Comparison of ENCODE assay signal across 1 cellular context in the genomic region with DNA sequence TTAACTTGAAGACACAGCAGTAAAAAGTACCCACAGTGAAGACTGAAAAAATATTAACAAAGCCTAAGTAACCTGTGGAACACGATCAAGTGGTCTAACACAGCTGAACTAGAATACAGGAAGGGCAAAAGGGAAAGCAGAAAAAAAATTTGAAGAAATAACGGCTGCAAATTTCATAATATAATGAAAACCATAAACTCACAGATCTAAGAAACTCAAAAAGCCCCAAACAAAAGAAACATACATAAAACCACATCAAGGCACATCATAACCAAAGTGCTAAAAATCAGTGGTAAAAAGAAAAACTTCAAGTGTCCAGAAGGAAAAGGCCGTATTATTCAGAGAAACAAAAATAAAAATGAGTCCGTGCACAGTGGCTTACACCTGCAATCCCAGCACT.
TF ChIP-seq lines count a peak whose summit lies in the region.

No MANE protein-coding gene starts in this region.

TF ChIP-seq in GM12878, 131 proteins besides CTCF, POLR2A, EP300 and RAD21:
- TF ChIP-seq RUNX3 (IDR thresholded peaks at IDR 0.05; ENCODE audit: low read length) (peak; percentile 25; the same call in 1 of the 2 replicates), NBN (IDR thresholded peaks at IDR 0.05) (peak; percentile 52; the same call in 1 of the 2 replicates), FOS (IDR thresholded peaks at IDR 0.05; ENCODE audit: borderline replicate concordance, extremely low read depth, insufficient read length) (no peak), LARP7 (IDR thresholded peaks at IDR 0.05) (no peak), HDAC2 (IDR thresholded peaks at IDR 0.05) (no peak), KDM1A (IDR thresholded peaks at IDR 0.05; ENCODE audit: borderline replicate concordance) (no peak)
- TF ChIP-seq, protein P1, sequence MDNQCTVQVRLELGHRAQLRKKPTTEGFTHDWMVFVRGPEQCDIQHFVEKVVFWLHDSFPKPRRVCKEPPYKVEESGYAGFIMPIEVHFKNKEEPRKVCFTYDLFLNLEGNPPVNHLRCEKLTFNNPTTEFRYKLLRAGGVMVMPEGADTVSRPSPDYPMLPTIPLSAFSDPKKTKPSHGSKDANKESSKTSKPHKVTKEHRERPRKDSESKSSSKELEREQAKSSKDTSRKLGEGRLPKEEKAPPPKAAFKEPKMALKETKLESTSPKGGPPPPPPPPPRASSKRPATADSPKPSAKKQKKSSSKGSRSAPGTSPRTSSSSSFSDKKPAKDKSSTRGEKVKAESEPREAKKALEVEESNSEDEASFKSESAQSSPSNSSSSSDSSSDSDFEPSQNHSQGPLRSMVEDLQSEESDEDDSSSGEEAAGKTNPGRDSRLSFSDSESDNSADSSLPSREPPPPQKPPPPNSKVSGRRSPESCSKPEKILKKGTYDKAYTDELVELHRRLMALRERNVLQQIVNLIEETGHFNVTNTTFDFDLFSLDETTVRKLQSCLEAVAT (IDR thresholded peaks at IDR 0.05): peak; percentile 63
